11 cellular contexts compared by ENCODE assay signal in the genomic region with DNA sequence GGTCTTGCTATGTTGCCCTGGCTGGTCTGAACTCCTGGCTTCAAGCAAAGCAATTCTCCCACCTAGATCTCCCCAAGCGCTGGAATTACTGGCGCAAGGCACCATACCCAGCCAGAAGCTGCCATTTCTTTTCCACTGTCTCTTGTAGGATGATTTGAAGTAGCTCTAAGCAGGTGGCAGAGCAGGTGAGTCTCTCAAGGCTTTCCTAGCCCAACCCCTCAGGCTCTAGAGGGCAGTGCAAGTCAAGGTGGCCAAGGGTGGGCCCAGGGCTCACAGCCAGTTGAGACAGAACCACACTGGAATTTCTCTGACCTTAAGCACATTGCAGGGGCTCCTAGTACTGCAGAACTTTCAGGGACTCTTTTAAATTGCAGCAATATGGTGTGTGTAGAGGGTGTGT. TPM values are rescaled to one million over a fixed set of nuclear protein-coding genes. Genes with fewer than 3 reads are reported as not detected.
DNase-seq lines count a peak whose midpoint lies in the region; ATAC-seq, FAIRE-seq and TF ChIP-seq lines count a peak whose summit lies in the region.
"Had no signal": no experiment of that assay in that cellular context is flagged by ENCODE, and none has a peak within 500 bp of the region (broad histone marks: within the 10 kb centered on the region; RNA-seq: fewer than 3 reads in every experiment).

No MANE protein-coding gene starts in this region.

- DNase-seq in A549 (ENCODE audit: low read depth in 1 of 2, low spot score in 1 of 2) (peak in 1 of 2 experiments; percentile 50), GM13976 (ENCODE audit: low spot score) (peak; percentile 29), UCSD-AML1 (lab: John Stamatoyannopoulos, UW; ENCODE audit: unreplicated experiment) (peak; percentile 24), kidney (no peak), RKO (ENCODE audit: low spot score) (no peak)
- no peak for DNase-seq in activated T-cell treated with anti-CD3 and anti-CD28 coated beads, Interleukin-2, amount 50 U/mL, for 24 hours
- DNase-seq in effector CD4-positive, alpha-beta T cell = no peak
- DNase-seq: activated naive CD4-positive, alpha-beta T cell treated with anti-CD3 and anti-CD28 coated beads, Interleukin-2, amount 10 ng/mL, durations not matched to agents 7 days and 5 days; GDM1 had no signal

- peak; percentile 55 to 66 for TF ChIP-seq RAD21 in A549 (conservative IDR thresholded peaks at IDR 0.05 in 1 of 2, IDR thresholded peaks at IDR 0.05 in 1 of 2)

- no peak overlapping the region for H3K4me2 ChIP-seq in A549

- no peak overlapping the region for H3K4me3 Mint-ChIP-seq in activated T-cell treated with anti-CD3 and anti-CD28 coated beads, Interleukin-2, amount 50 U/mL, for 24 hours
- H3K4me3 Mint-ChIP-seq: activated naive CD4-positive, alpha-beta T cell treated with anti-CD3 and anti-CD28 coated beads, Interleukin-2, amount 10 ng/mL, durations not matched to agents 7 days and 5 days had no signal

- intact Hi-C loops in kidney (cut with DNase I) = no loop called here

- H3K36me3 Mint-ChIP-seq in activated T-cell treated with anti-CD3 and anti-CD28 coated beads, Interleukin-2, amount 50 U/mL, for 24 hours (ENCODE audit: low read depth) = no peaks in the 10 kb centered on the region
- H3K36me3 Mint-ChIP-seq: activated naive CD4-positive, alpha-beta T cell treated with anti-CD3 and anti-CD28 coated beads, Interleukin-2, amount 10 ng/mL, durations not matched to agents 7 days and 5 days had no signal

- TF ChIP-seq CTCF in A549 (IDR thresholded peaks at IDR 0.05) (peak; percentile 30; the same call in 1 of the 3 replicates), GM13976 (IDR thresholded peaks at IDR 0.05; ENCODE audit: borderline replicate concordance, control extremely low read depth, extremely low read depth, insufficient read depth, missing control alignments) (peak; percentile 13), kidney (IDR thresholded peaks at IDR 0.05; ENCODE audit: borderline replicate concordance, extremely low read depth, insufficient read depth) (peak; percentile 47)

- H3K27me3 Mint-ChIP-seq in activated T-cell treated with anti-CD3 and anti-CD28 coated beads, Interleukin-2, amount 50 U/mL, for 24 hours = no peaks in the 10 kb centered on the region

- no peaks in the 10 kb centered on the region for H3K9me3 Mint-ChIP-seq in activated T-cell treated with anti-CD3 and anti-CD28 coated beads, Interleukin-2, amount 50 U/mL, for 24 hours
- H3K9me3 Mint-ChIP-seq: activated naive CD4-positive, alpha-beta T cell treated with anti-CD3 and anti-CD28 coated beads, Interleukin-2, amount 10 ng/mL, durations not matched to agents 7 days and 5 days had no signal

- no peak for TF ChIP-seq POLR2A in A549 (IDR thresholded peaks at IDR 0.05; ENCODE audit: low read length)

- no peak overlapping the region for H3K27ac Mint-ChIP-seq in activated T-cell treated with anti-CD3 and anti-CD28 coated beads, Interleukin-2, amount 50 U/mL, for 24 hours
- H3K27ac Mint-ChIP-seq: activated naive CD4-positive, alpha-beta T cell treated with anti-CD3 and anti-CD28 coated beads, Interleukin-2, amount 10 ng/mL, durations not matched to agents 7 days and 5 days had no signal

- no peak for TF ChIP-seq EP300 in A549 (IDR thresholded peaks at IDR 0.05)

- POLR2A ChIA-PET in A549 (lab: Yijun Ruan, JAX) = interaction anchor here (1.0 kb wide), 1 partner anchor 425 kb away, joined by 3 read pairs; no protein-coding TSS in a partner anchor

- H3K4me3 ChIP-seq in A549 (no peak overlapping the region), kidney (ENCODE audit: low read length in 2 of 2) (no peak overlapping the region)

- 100% methylated on average over 2 of the region's 2 CpGs for WGBS in A549 (ENCODE audit: missing lambda C conversion rate)

- H3K36me3 ChIP-seq in kidney (ENCODE audit: control insufficient read depth in 1 of 2, insufficient read depth in 2 of 2, low read length in 2 of 2) = no peaks in the 10 kb centered on the region

- peaks cover 15% of the 10 kb centered on the region for H3K4me1 ChIP-seq in A549
- H3K4me1 ChIP-seq in kidney (ENCODE audit: control insufficient read depth in 1 of 2, insufficient read depth in 1 of 2, low read depth in 1 of 2, low read length in 2 of 2) = peaks cover 11 to 14% of the 10 kb centered on the region in 2 donors

- FAIRE-seq in A549 (lab: Jason Lieb, UNC) = no peak
- FAIRE-seq in kidney (lab: Jason Lieb, UNC) = no peak
- FAIRE-seq: islet of Langerhans had no signal

- H3K4me1 Mint-ChIP-seq in activated T-cell treated with anti-CD3 and anti-CD28 coated beads, Interleukin-2, amount 50 U/mL, for 24 hours (ENCODE audit: low read depth) = no peaks in the 10 kb centered on the region
- H3K4me1 Mint-ChIP-seq: activated naive CD4-positive, alpha-beta T cell treated with anti-CD3 and anti-CD28 coated beads, Interleukin-2, amount 10 ng/mL, durations not matched to agents 7 days and 5 days had no signal

- ATAC-seq in A549 (peak; percentile 85 to 89), HG03460 (IDR thresholded peaks at IDR 0.05; ENCODE audit: unreplicated experiment) (no peak)

- H3K9me3 ChIP-seq in A549 (no peaks in the 10 kb centered on the region), kidney (ENCODE audit: control insufficient read depth in 1 of 2, low read length in 2 of 2) (no peaks in the 10 kb centered on the region)

- in situ Hi-C loops in GM13976 (cut with MboI; ENCODE audit: low sequenced_read_pairs, unreplicated experiment) = no loop called here

- CTCF ChIA-PET in A549 (lab: Yijun Ruan, JAX) = interaction anchor here (0.6 to 3.0 kb wide), 10 partner anchors 8 to 465 kb away, joined by 3 to 10 read pairs (median 5); a partner anchor contains a TSS

- H3K27ac ChIP-seq in A549 = peak overlapping the region in 1 of 2 experiments; percentile 8; a peak in 1 of 6 replicates
- peak overlapping the region in 1 of 2 donors; percentile 62 for H3K27ac ChIP-seq in kidney (ENCODE audit: low read depth in 2 of 2, low read length in 2 of 2)

- no peak overlapping the region for H3K9ac ChIP-seq in kidney (ENCODE audit: low read length in 2 of 2)

TF ChIP-seq in A549, 52 proteins besides CTCF, POLR2A, EP300 and RAD21:
- TF ChIP-seq SMC3 (IDR thresholded peaks at IDR 0.05) (peak; percentile 23; the same call in 1 of the 3 replicates), FOXS1 (CRISPR knock-in tag; IDR thresholded peaks at IDR 0.05) (no peak)

RNA-seq across cellular contexts. Expression of a gene that starts 15.6 kb away (rescaled TPM):
- polyA plus RNA-seq in A549 (2011; rRNA removed) (46.6 and 70.8 TPM in 2 replicates), A549 (2017; fragmentation: RNase III; extraction: RNeasy Plus Mini Kit Qiagen cat#74134 plus additional on column Dnase treatment) (57.1 to 59.6 TPM (median 59.4 TPM) in 3 replicates), kidney (ENCODE audit: insufficient read depth, low read depth, low replicate concordance) (40.4 TPM)
- polyA plus RNA-seq in A549 (2012; cell fraction: cytosol; rRNA removed) = 48.0 and 64.0 TPM in 2 replicates
- polyA plus RNA-seq in A549 (2012; cell fraction: nucleus; rRNA removed) = 92.5 and 102 TPM in 2 replicates
- 115 and 153 TPM in 2 replicates for polyA minus RNA-seq in A549 (2011; rRNA and poly(A)+ RNA removed)
- 122 TPM for total RNA-seq in kidney

RNA-seq across cellular contexts. Expression of a gene that starts 25.3 kb away (rescaled TPM):
- 9.9 and 12.8 TPM in 2 replicates for polyA plus RNA-seq in A549 (2011; rRNA removed)
- polyA plus RNA-seq in A549 (2012; cell fraction: cytosol; rRNA removed) = 7.0 and 10.7 TPM in 2 replicates
- 32.1 and 47.5 TPM in 2 replicates for polyA plus RNA-seq in A549 (2012; cell fraction: nucleus; rRNA removed)
- 10.0 to 11.2 TPM (median 10.7 TPM) in 3 replicates for polyA plus RNA-seq in A549 (2017; fragmentation: RNase III; extraction: RNeasy Plus Mini Kit Qiagen cat#74134 plus additional on column Dnase treatment)
- polyA minus RNA-seq in A549 (2011; rRNA and poly(A)+ RNA removed) = 27.8 and 30.0 TPM in 2 replicates
- 22.3 TPM for total RNA-seq in kidney
- polyA plus RNA-seq in kidney (ENCODE audit: insufficient read depth, low read depth, low replicate concordance) = 27.1 TPM

RNA-seq across cellular contexts. Expression of a gene that starts 32.2 kb away (rescaled TPM):
- polyA plus RNA-seq in A549 (2011; rRNA removed) (1.4 and 3.4 TPM in 2 replicates), A549 (2017; fragmentation: RNase III; extraction: RNeasy Plus Mini Kit Qiagen cat#74134 plus additional on column Dnase treatment) (0.49 to 0.83 TPM (median 0.70 TPM) in 3 replicates), kidney (ENCODE audit: insufficient read depth, low read depth, low replicate concordance) (44.1 TPM)
- 0.49 and 0.57 TPM in 2 replicates for polyA plus RNA-seq in A549 (2012; cell fraction: cytosol; rRNA removed)
- polyA plus RNA-seq in A549 (2012; cell fraction: nucleus; rRNA removed) = 6.7 and 10.3 TPM in 2 replicates
- 0.91 TPM in 1 of 2 replicates, not detected in the other for polyA minus RNA-seq in A549 (2011; rRNA and poly(A)+ RNA removed)
- total RNA-seq in kidney = 15.2 TPM

RNA-seq across cellular contexts. Expression of a gene that starts 42.2 kb away (rescaled TPM):
- polyA plus RNA-seq in A549 (2011; rRNA removed) (14.8 and 19.9 TPM in 2 replicates), A549 (2017; fragmentation: RNase III; extraction: RNeasy Plus Mini Kit Qiagen cat#74134 plus additional on column Dnase treatment) (14.6 to 17.0 TPM (median 15.6 TPM) in 3 replicates), kidney (ENCODE audit: insufficient read depth, low read depth, low replicate concordance) (83.2 TPM)
- polyA plus RNA-seq in A549 (2012; cell fraction: cytosol; rRNA removed) = 18.3 and 25.8 TPM in 2 replicates
- 6.0 and 9.5 TPM in 2 replicates for polyA plus RNA-seq in A549 (2012; cell fraction: nucleus; rRNA removed)
- 15.2 and 19.4 TPM in 2 replicates for polyA minus RNA-seq in A549 (2011; rRNA and poly(A)+ RNA removed)
- total RNA-seq in kidney = 76.7 TPM

RNA-seq across cellular contexts. Expression of a gene that starts 42.7 kb away (rescaled TPM):
- polyA plus RNA-seq in A549 (2011; rRNA removed) (332 and 343 TPM in 2 replicates), A549 (2017; fragmentation: RNase III; extraction: RNeasy Plus Mini Kit Qiagen cat#74134 plus additional on column Dnase treatment) (549 to 596 TPM (median 587 TPM) in 3 replicates), kidney (ENCODE audit: insufficient read depth, low read depth, low replicate concordance) (345 TPM)
- polyA plus RNA-seq in A549 (2012; cell fraction: cytosol; rRNA removed) = 310 and 372 TPM in 2 replicates
- 227 and 266 TPM in 2 replicates for polyA plus RNA-seq in A549 (2012; cell fraction: nucleus; rRNA removed)
- 381 and 409 TPM in 2 replicates for polyA minus RNA-seq in A549 (2011; rRNA and poly(A)+ RNA removed)
- total RNA-seq in kidney = 709 TPM

Comparison
In these comparisons a context has a peak if more than half of its experiments do, and no peak if none do; other contexts are left out.
1. DNase-seq: peak in GM13976 (single experiment) and UCSD-AML1 (single experiment); none in kidney (single experiment), RKO (single experiment), activated T-cell treated with anti-CD3 and anti-CD28 coated beads, Interleukin-2, amount 50 U/mL, for 24 hours (single experiment) and effector CD4-positive, alpha-beta T cell (single experiment).
2. Peak in every context shown above with its lines, with median percentiles within 50 percentile points of each other: CTCF ChIP-seq.